20 cellular contexts compared by ENCODE assay signal in genomic region chr17:42878123-42878880, GRCh38. TPM values are rescaled to one million over a fixed set of nuclear protein-coding genes. Genes with fewer than 3 reads are reported as not detected.
DNase-seq lines count a peak whose midpoint lies in the region; ATAC-seq, FAIRE-seq and TF ChIP-seq lines count a peak whose summit lies in the region.
"Had no signal": no experiment of that assay in that cellular context is flagged by ENCODE, and none has a peak within 500 bp of the region (broad histone marks: within the 10 kb centered on the region; RNA-seq: fewer than 3 reads in every experiment).

No MANE protein-coding gene starts in this region.

- TF ChIP-seq CTCF in Peyer's patch (IDR thresholded peaks at IDR 0.05) = peak in 1 of 6 experiments; percentile 5

- no peak for TF ChIP-seq POLR2A in Peyer's patch (IDR thresholded peaks at IDR 0.05)

- H3K9ac ChIP-seq in iPS-18a (ENCODE audit: low read length) = no peak overlapping the region

- H3K4me3 ChIP-seq in Peyer's patch (peak overlapping the region in 1 of 4 donors; percentile 39), iPS-18a (ENCODE audit: low read length) (peak overlapping the region; percentile 5), small intestine (ENCODE audit: low read depth in 1 of 2, low read length in 2 of 2) (no peak overlapping the region)
- H3K4me3 ChIP-seq: heart left ventricle, spleen had no signal

- no peaks in the 10 kb centered on the region for H3K9me3 ChIP-seq in Peyer's patch
- no peaks in the 10 kb centered on the region for H3K9me3 ChIP-seq in iPS-18a (ENCODE audit: control insufficient read depth, low read depth, low read length)
- no peaks in the 10 kb centered on the region for H3K9me3 ChIP-seq in small intestine (ENCODE audit: control insufficient read depth, low read depth)
- H3K9me3 ChIP-seq: heart left ventricle, spleen had no signal

- DNase-seq in DMS79 treated with DMSO at 0.1 percent for 48 hours (lab: John Stamatoyannopoulos, UW) (peak; percentile 28), DMS79 (lab: John Stamatoyannopoulos, UW) (no peak), Peyer's patch (peak in 2 of 3 donors; percentile 68 to 81), small intestine (peak; percentile 72), SKM-1 treated with dmso at 0.1 percent for 144 hours (lab: John Stamatoyannopoulos, UW; ENCODE audit: unreplicated experiment) (no peak), NOMO-1 treated with DMSO at 0.1 percent for 48 hours (lab: John Stamatoyannopoulos, UW; ENCODE audit: unreplicated experiment) (no peak)
- DNase-seq: activated naive CD8-positive, alpha-beta T cell treated with anti-CD3 and anti-CD28 coated beads, Interleukin-2, amount 10 ng/mL, durations not matched to agents 7 days and 5 days; activated T-cell treated with anti-CD3 and anti-CD28 coated beads, Interleukin-2, amount 50 U/mL, for 1 hour; CD8-positive, alpha-beta memory T cell; heart left ventricle; nucleus accumbens; spleen had no signal

- 14 to 47% (median 23%) methylated on average over 12 to 13 of the region's 13 CpGs for WGBS in small intestine, 3 donors

- H3K36me3 ChIP-seq in Peyer's patch (no peaks in the 10 kb centered on the region), iPS-18a (ENCODE audit: control insufficient read depth, low read depth, low read length) (no peaks in the 10 kb centered on the region), small intestine (ENCODE audit: control insufficient read depth in 2 of 2, insufficient read depth in 2 of 2, low read length in 2 of 2) (no peaks in the 10 kb centered on the region)
- H3K36me3 ChIP-seq: heart left ventricle had no signal

- no peak overlapping the region for H3K27ac ChIP-seq in Peyer's patch
- no peak overlapping the region for H3K27ac ChIP-seq in iPS-18a (ENCODE audit: low read length)
- no peak overlapping the region for H3K27ac ChIP-seq in small intestine (ENCODE audit: low read depth in 1 of 2, low read length in 1 of 2)
- H3K27ac ChIP-seq: spleen had no signal

- H3K4me1 ChIP-seq in Peyer's patch = no peaks in the 10 kb centered on the region
- H3K4me1 ChIP-seq in iPS-18a (ENCODE audit: control insufficient read depth, low read depth, low read length) = peaks cover 6% of the 10 kb centered on the region
- peaks cover 0 to 2% of the 10 kb centered on the region in 2 donors for H3K4me1 ChIP-seq in small intestine (ENCODE audit: control insufficient read depth in 2 of 2, insufficient read depth in 1 of 2, low read depth in 1 of 2, low read length in 1 of 2)
- H3K4me1 ChIP-seq: heart left ventricle, spleen had no signal

- H3K27me3 ChIP-seq in Peyer's patch (no peaks in the 10 kb centered on the region), iPS-18a (ENCODE audit: control insufficient read depth, insufficient read depth, low read length) (peaks cover 25% of the 10 kb centered on the region), small intestine (ENCODE audit: control insufficient read depth in 2 of 2, insufficient read depth in 2 of 2, low read length in 2 of 2) (no peaks in the 10 kb centered on the region)

- no peak for FAIRE-seq in small intestine (lab: Jason Lieb, UNC)

- no peak for ATAC-seq in HG02642 (IDR thresholded peaks at IDR 0.05; ENCODE audit: poor library complexity, unreplicated experiment)
- ATAC-seq: heart left ventricle, Panc1 had no signal

RNA-seq across cellular contexts. Expression of gene G6PC1, which starts 22.3 kb away (rescaled TPM):
- total RNA-seq in Peyer's patch = 10 to 100 TPM in 3 of 4 donors, 1 to 10 TPM in 1; 2.5 to 97.8 (median 66.0) TPM
- 10 to 100 TPM in 1 of 3 donors, 1 to 10 TPM in 2; 4.1 to 12.1 (median 4.6) TPM for polyA plus RNA-seq in small intestine
- total RNA-seq: A172; activated naive CD8-positive, alpha-beta T cell treated with anti-CD3 and anti-CD28 coated beads, Interleukin-2, amount 10 ng/mL, durations not matched to agents 7 days and 5 days; CD8-positive, alpha-beta memory T cell; H4; heart left ventricle; spleen; subcutaneous adipose tissue; T-helper 1 cell treated with Interleukin-12 subunit alpha and Interleukin-12 subunit beta and Interleukin-4 antibody, amounts not matched to agents 30 ng/mL and 1 ng/mL, for 36 hours had no signal
- polyA plus RNA-seq: CD8-positive, alpha-beta memory T cell; esophagus; heart left ventricle; spleen had no signal

RNA-seq across cellular contexts. Expression of gene AOC3, which starts 27.3 kb away (rescaled TPM):
- total RNA-seq in Peyer's patch = 10 to 100 TPM in 1 of 4 donors, 1 to 10 TPM in 3; 3.3 to 11.4 (median 7.0) TPM
- 10 to 100 TPM in 1 of 3 donors, 1 to 10 TPM in 2; 1.3 to 30.0 (median 3.0) TPM for polyA plus RNA-seq in small intestine
- polyA plus RNA-seq: CD8-positive, alpha-beta memory T cell had no signal

RNA-seq across cellular contexts. Expression of gene AOC2, which starts 33.9 kb away (rescaled TPM):
- total RNA-seq in Peyer's patch = 1 to 10 TPM in 2 of 4 donors, under 1 TPM in 1, not detected in 1; 0.70 to 2.3 (median 1.6) TPM
- polyA plus RNA-seq in small intestine = 1 to 10 TPM in 2 of 3 donors, under 1 TPM in 1; 0.54 to 1.3 (median 1.1) TPM
- total RNA-seq: A172 had no signal

RNA-seq across cellular contexts. Expression of gene PSME3, which starts 45.1 kb away (rescaled TPM):
- 10 to 100 TPM; 45.6 to 75.9 (median 59.8) TPM for total RNA-seq in Peyer's patch
- polyA plus RNA-seq in small intestine = 10 to 100 TPM; 49.9 to 93.0 (median 55.9) TPM

RNA-seq across cellular contexts. Expression of gene BECN1, which starts 54.2 kb away (rescaled TPM):
- total RNA-seq in Peyer's patch = 100 to 1,000 TPM in 3 of 4 donors, 10 to 100 TPM in 1; 81.6 to 171 (median 122) TPM
- polyA plus RNA-seq in small intestine = 10 to 100 TPM; 73.5 to 96.8 (median 82.3) TPM

Comparison
In these comparisons a context has a peak if more than half of its experiments do, and no peak if none do; other contexts are left out.
1. DNase-seq: peak in DMS79 treated with DMSO at 0.1 percent for 48 hours (single experiment), Peyer's patch (2 of 3) and small intestine (single experiment); none in DMS79 (single experiment), SKM-1 treated with dmso at 0.1 percent for 144 hours (single experiment) and NOMO-1 treated with DMSO at 0.1 percent for 48 hours (single experiment).